In the genomic region with DNA sequence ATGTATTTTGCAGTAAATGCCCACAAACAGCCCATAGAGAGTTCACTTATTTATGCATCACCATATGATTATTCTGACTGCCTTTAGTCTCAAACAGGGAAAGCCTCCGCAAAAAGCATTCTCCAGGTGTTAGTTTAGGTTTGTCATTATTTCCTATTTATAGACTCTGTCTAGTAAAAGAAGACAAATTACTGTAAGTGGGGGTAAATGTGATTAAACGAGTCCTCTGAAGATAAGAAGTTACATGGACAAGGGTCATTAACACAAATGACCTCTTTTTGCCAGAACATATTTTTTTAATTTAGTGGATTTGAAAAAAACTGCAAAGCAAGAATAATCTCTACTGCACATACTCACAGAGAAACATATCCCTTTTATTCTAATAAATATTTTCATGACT, we compare ENCODE assay signal across 1 cellular context.
TF ChIP-seq lines count a peak whose summit lies in the region.

No MANE protein-coding gene starts in this region.

TF ChIP-seq in HEK293, 187 proteins besides CTCF, POLR2A, EP300 and RAD21 (continued from another document):
- TF ChIP-seq, protein P1, sequence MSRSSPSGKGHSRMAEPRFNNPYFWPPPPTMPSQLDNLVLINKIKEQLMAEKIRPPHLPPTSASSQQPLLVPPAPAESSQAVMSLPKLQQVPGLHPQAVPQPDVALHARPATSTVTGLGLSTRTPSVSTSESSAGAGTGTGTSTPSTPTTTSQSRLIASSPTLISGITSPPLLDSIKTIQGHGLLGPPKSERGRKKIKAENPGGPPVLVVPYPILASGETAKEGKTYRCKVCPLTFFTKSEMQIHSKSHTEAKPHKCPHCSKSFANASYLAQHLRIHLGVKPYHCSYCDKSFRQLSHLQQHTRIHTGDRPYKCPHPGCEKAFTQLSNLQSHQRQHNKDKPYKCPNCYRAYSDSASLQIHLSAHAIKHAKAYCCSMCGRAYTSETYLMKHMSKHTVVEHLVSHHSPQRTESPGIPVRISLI (tag by site-specific recombination; IDR thresholded peaks at IDR 0.05) = 0 out of 2 replicates have a peak, but pooled peaks have one; percentile 40
- TF ChIP-seq ZNF626 (tag by site-specific recombination; IDR thresholded peaks at IDR 0.05) = no peak
